Comparison of ENCODE assay signal across 20 cellular contexts in genomic region chr19:18517606-18518005, GRCh38. TPM values are rescaled to one million over a fixed set of nuclear protein-coding genes. Genes with fewer than 3 reads are reported as not detected.
DNase-seq lines count a peak whose midpoint lies in the region; ATAC-seq and TF ChIP-seq lines count a peak whose summit lies in the region.
"Had no signal": no experiment of that assay in that cellular context is flagged by ENCODE, and none has a peak within 500 bp of the region (broad histone marks: within the 10 kb centered on the region; RNA-seq: fewer than 3 reads in every experiment).

No MANE protein-coding gene starts in this region.

- H3K9me3 Mint-ChIP-seq in CD8-positive, alpha-beta T cell: no peaks in the 10 kb centered on the region
- H3K9me3 Mint-ChIP-seq: CD4-positive, alpha-beta T cell had no signal

- H3K4me1 Mint-ChIP-seq in CD8-positive, alpha-beta T cell (ENCODE audit: low read depth): peaks cover 59% of the 10 kb centered on the region

- peak overlapping the region; percentile 10 for H3K27ac Mint-ChIP-seq in CD8-positive, alpha-beta T cell
- H3K27ac Mint-ChIP-seq: CD4-positive, alpha-beta T cell had no signal

- no peaks in the 10 kb centered on the region for H3K27me3 ChIP-seq in CD8-positive, alpha-beta T cell (ENCODE audit: insufficient read depth, low read length)
- H3K27me3 ChIP-seq in KMS-11 (ENCODE audit: insufficient read depth, low read depth) (no peaks in the 10 kb centered on the region), adrenal gland (no peaks in the 10 kb centered on the region), skeletal muscle tissue (ENCODE audit: control insufficient read depth in 3 of 3, insufficient read depth in 3 of 3, low read length in 3 of 3) (no peaks in the 10 kb centered on the region), breast epithelium (no peaks in the 10 kb centered on the region)
- H3K27me3 ChIP-seq: Peyer's patch, SJCRH30 had no signal

- no peak for ATAC-seq in CD8-positive, alpha-beta T cell
- no peak for ATAC-seq in GM21786 (IDR thresholded peaks at IDR 0.05; ENCODE audit: unreplicated experiment)
- ATAC-seq: HCT116 had no signal

- H3K27ac ChIP-seq in CD8-positive, alpha-beta T cell (ENCODE audit: low read depth, low read length): no peak overlapping the region
- no peak overlapping the region for H3K27ac ChIP-seq in KMS-11
- peak overlapping the region in 2 of 5 donors; percentile 8 to 41 for H3K27ac ChIP-seq in adrenal gland
- peak overlapping the region; percentile 100 for H3K27ac ChIP-seq in skeletal muscle tissue (ENCODE audit: low read depth, low read length)
- no peak overlapping the region for H3K27ac ChIP-seq in breast epithelium
- H3K27ac ChIP-seq: Peyer's patch, SJCRH30 had no signal

- peaks cover 89% of the 10 kb centered on the region for H3K79me2 ChIP-seq in KMS-11 (ENCODE audit: insufficient read depth, low read depth)

- peak overlapping the region; percentile 3; the same call in 1 of the 2 replicates for H3K4me2 ChIP-seq in KMS-11

- no peak overlapping the region for H3K4me3 ChIP-seq in CD8-positive, alpha-beta T cell (ENCODE audit: low read depth, low read length)
- H3K4me3 ChIP-seq in KMS-11 (IDR thresholded peaks at IDR 0.05; ENCODE audit: insufficient read depth, low read depth, low read length) (no peak overlapping the region), adrenal gland (no peak overlapping the region), skeletal muscle tissue (ENCODE audit: low read length in 3 of 3) (no peak overlapping the region), breast epithelium (no peak overlapping the region)
- H3K4me3 ChIP-seq: Peyer's patch, SJCRH30 had no signal

- CTCF ChIA-PET in CD8-positive, alpha-beta T cell (lab: Charles Lee): interaction anchor here (0.9 to 3.9 kb wide), 7 partner anchors 12 to 67 kb away, joined by 3 to 19 read pairs (median 4); no protein-coding TSS in a partner anchor

- no peaks in the 10 kb centered on the region for H3K36me3 ChIP-seq in CD8-positive, alpha-beta T cell (ENCODE audit: insufficient read depth, low read length)
- no peaks in the 10 kb centered on the region for H3K36me3 ChIP-seq in KMS-11 (ENCODE audit: insufficient read depth)
- H3K36me3 ChIP-seq in adrenal gland (replicated peaks in 1 of 2): no peaks in the 10 kb centered on the region
- H3K36me3 ChIP-seq in skeletal muscle tissue (ENCODE audit: control insufficient read depth in 3 of 3, insufficient read depth in 3 of 3, low read length in 3 of 3): no peaks in the 10 kb centered on the region
- H3K36me3 ChIP-seq in breast epithelium: no peaks in the 10 kb centered on the region
- H3K36me3 ChIP-seq: Peyer's patch, SJCRH30 had no signal

- POLR2A ChIA-PET in CD8-positive, alpha-beta T cell (lab: Charles Lee): no interaction called here

- H3K4me3 Mint-ChIP-seq in CD8-positive, alpha-beta T cell: no peak overlapping the region

- peaks cover 50% of the 10 kb centered on the region for H4K20me1 ChIP-seq in KMS-11 (ENCODE audit: insufficient read depth)

- H3K36me3 Mint-ChIP-seq in CD8-positive, alpha-beta T cell: peaks cover 25% of the 10 kb centered on the region

- H3K4me1 ChIP-seq in CD8-positive, alpha-beta T cell (ENCODE audit: insufficient read depth, low read length): peaks cover 34% of the 10 kb centered on the region
- H3K4me1 ChIP-seq in KMS-11 (ENCODE audit: low read depth, poor library complexity, severe bottlenecking) (peaks cover 50% of the 10 kb centered on the region), adrenal gland (replicated peaks in 1 of 2) (peaks cover 34 to 65% of the 10 kb centered on the region in 2 donors), skeletal muscle tissue (ENCODE audit: control insufficient read depth in 3 of 3, insufficient read depth in 3 of 3, low read length in 3 of 3) (peaks cover 62 to 69% (median 62%) of the 10 kb centered on the region in 3 donors), breast epithelium (no peaks in the 10 kb centered on the region)

- no peaks in the 10 kb centered on the region for H3K27me3 Mint-ChIP-seq in CD8-positive, alpha-beta T cell (ENCODE audit: low read depth)
- H3K27me3 Mint-ChIP-seq: CD4-positive, alpha-beta T cell had no signal

- H2AFZ ChIP-seq in KMS-11 (ENCODE audit: low read depth): no peak overlapping the region

- intact Hi-C loops in CD8-positive, alpha-beta T cell (cut with DNase I, micrococcal nuclease): no loop called here
- intact Hi-C loops in adrenal gland (cut with DNase I): loop anchor here (5.0 to 10.0 kb wide), 2 partner anchors 50 to 53 kb away; no protein-coding TSS in a partner anchor
- intact Hi-C loops in breast epithelium (cut with DNase I; ENCODE audit: low total_unique reads): no loop called here

- 63 to 69% (median 65%) methylated on average over 4 of the region's 4 CpGs for WGBS in adrenal gland, 4 donors

- TF ChIP-seq POLR2A in adrenal gland (IDR thresholded peaks at IDR 0.05): no peak
- no peak for TF ChIP-seq POLR2A in breast epithelium (IDR thresholded peaks at IDR 0.05)

- no peak for TF ChIP-seq CTCF in CD8-positive, alpha-beta T cell (IDR thresholded peaks at IDR 0.05)
- TF ChIP-seq CTCF in KMS-11 (conservative IDR thresholded peaks at IDR 0.05; ENCODE audit: low read depth, low read length) (no peak), adrenal gland (IDR thresholded peaks at IDR 0.05) (no peak), breast epithelium (IDR thresholded peaks at IDR 0.05) (no peak)

- H3K9ac ChIP-seq in KMS-11: no peak overlapping the region
- H3K9ac ChIP-seq in skeletal muscle tissue (ENCODE audit: low read depth in 1 of 3, low read length in 3 of 3): no peak overlapping the region

- H3K9me3 ChIP-seq in CD8-positive, alpha-beta T cell (ENCODE audit: low read length): no peaks in the 10 kb centered on the region
- no peaks in the 10 kb centered on the region for H3K9me3 ChIP-seq in adrenal gland (replicated peaks in 1 of 3)
- H3K9me3 ChIP-seq in skeletal muscle tissue (ENCODE audit: control insufficient read depth in 3 of 3, low read length in 3 of 3): no peaks in the 10 kb centered on the region
- no peaks in the 10 kb centered on the region for H3K9me3 ChIP-seq in breast epithelium
- H3K9me3 ChIP-seq: Peyer's patch, SJCRH30 had no signal

- DNase-seq in CD8-positive, alpha-beta T cell: no peak
- DNase-seq in adrenal gland: peak in 4 of 7 donors; percentile 52 to 74 (median 62)
- no peak for DNase-seq in NCI-H82 (lab: John Stamatoyannopoulos, UW)
- no peak for DNase-seq in breast epithelium (ENCODE audit: low spot score in 2 of 2)
- DNase-seq: Calu3; CD4-positive, alpha-beta T cell; DMS153; IMR-90; MV-4-11; NCI-H1105 treated with DMSO at 0.1 percent for 48 hours; NCI-H2029 treated with DMSO at 0.1 percent for 48 hours; NCI-H226; NCI-H510A treated with DMSO at 0.1 percent for 48 hours; NCI-H748 treated with DMSO at 0.1 percent for 48 hours; Peyer's patch; SJCRH30 had no signal

RNA-seq across cellular contexts. Expression of gene ELL, which starts 4.3 kb away (rescaled TPM):
- 10 to 100 TPM; 73.4 to 75.2 TPM for total RNA-seq in CD8-positive, alpha-beta T cell
- total RNA-seq in adrenal gland (10 to 100 TPM in 7 of 8 donors, 1 to 10 TPM in 1; 9.8 to 28.3 (median 15.2) TPM), skeletal muscle tissue (24.5 TPM), breast epithelium (10 to 100 TPM; 13.0 to 22.3 (median 15.7) TPM)
- polyA plus RNA-seq in adrenal gland: 10 to 100 TPM in 1 of 3 donors, 1 to 10 TPM in 2; 1.8 to 14.3 (median 9.1) TPM

RNA-seq across cellular contexts. Expression of gene FKBP8, which starts 25.8 kb away (rescaled TPM):
- 100 to 1,000 TPM; 155 to 158 TPM for total RNA-seq in CD8-positive, alpha-beta T cell
- total RNA-seq in adrenal gland: 100 to 1,000 TPM; 171 to 463 (median 265) TPM
- polyA plus RNA-seq in adrenal gland: 100 to 1,000 TPM in 2 of 3 donors, 10 to 100 TPM in 1; 26.3 to 816 (median 417) TPM
- 116 TPM for total RNA-seq in skeletal muscle tissue
- 100 to 1,000 TPM; 214 to 336 (median 294) TPM for total RNA-seq in breast epithelium

RNA-seq across cellular contexts. Expression of gene KXD1, which starts 40.1 kb away (rescaled TPM):
- 10 to 100 TPM; 64.1 to 76.1 TPM for total RNA-seq in CD8-positive, alpha-beta T cell
- 100 to 1,000 TPM in 3 of 8 donors, 10 to 100 TPM in 5; 72.4 to 165 (median 87.5) TPM for total RNA-seq in adrenal gland
- polyA plus RNA-seq in adrenal gland: 100 to 1,000 TPM in 1 of 3 donors, 10 to 100 TPM in 2; 74.2 to 120 (median 79.4) TPM
- total RNA-seq in skeletal muscle tissue: 36.0 TPM
- total RNA-seq in breast epithelium: 100 to 1,000 TPM in 2 of 3 donors, 10 to 100 TPM in 1; 92.6 to 140 (median 139) TPM

RNA-seq across cellular contexts. Expression of gene UBA52, which starts 54.1 kb away (rescaled TPM):
- total RNA-seq in CD8-positive, alpha-beta T cell: 1,000 to 10,000 TPM; 2,140 to 2,193 TPM
- 1,000 to 10,000 TPM in 6 of 8 donors, 100 to 1,000 TPM in 2; 781 to 1,331 (median 1,042) TPM for total RNA-seq in adrenal gland
- polyA plus RNA-seq in adrenal gland: 1,000 to 10,000 TPM in 2 of 3 donors, 100 to 1,000 TPM in 1; 950 to 1,900 (median 1,669) TPM
- 905 TPM for total RNA-seq in skeletal muscle tissue
- total RNA-seq in breast epithelium: 100 to 1,000 TPM; 729 to 865 (median 831) TPM

Comparison
In these comparisons a context has a peak if more than half of its experiments do, and no peak if none do; other contexts are left out.
1. DNase-seq: peak in adrenal gland (4 of 7); none in CD8-positive, alpha-beta T cell (0 of 7), NCI-H82 (single experiment) and breast epithelium (0 of 2).
2. intact Hi-C loops: an anchor here in adrenal gland (5.0 to 10.0 kb wide); none called in CD8-positive, alpha-beta T cell and breast epithelium.